34 cellular contexts compared by ENCODE assay signal in the genomic region with DNA sequence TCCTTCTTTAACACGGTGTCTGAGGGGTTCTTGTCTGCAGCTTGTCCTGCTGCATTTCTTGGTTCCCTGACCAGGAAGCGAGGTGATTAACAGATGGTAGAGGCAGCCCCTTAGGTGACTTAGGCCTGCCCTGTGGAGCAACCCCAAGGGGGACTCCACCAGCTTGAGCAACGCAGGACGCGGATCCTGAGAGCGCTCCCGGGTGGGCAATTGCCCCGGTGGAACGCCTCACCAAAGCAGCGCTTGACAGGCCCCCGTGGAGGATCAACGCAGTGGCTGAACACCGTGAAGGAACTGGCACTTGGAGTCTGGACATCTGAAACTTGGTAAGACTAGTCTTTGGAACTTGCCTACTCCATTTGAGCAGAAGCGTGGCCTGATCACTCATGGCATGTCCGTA.
"Had no signal": no experiment of that assay in that cellular context is flagged by ENCODE, and none has a peak within 500 bp of the region (broad histone marks: within the 10 kb centered on the region; RNA-seq: fewer than 3 reads in every experiment).

No MANE protein-coding gene starts in this region.

- DNase-seq: Karpas-422, Kasumi-1, MG63, MM.1S, MV-4-11, NCI-H1048, NCI-H1092, NCI-H1092 treated with DMSO at 0.1 percent for 48 hours, NCI-H1105, NCI-H1105 treated with DMSO at 0.1 percent for 48 hours, NCI-H1417, NCI-H1417 treated with DMSO at 0.1 percent for 48 hours, NCI-H1436, NCI-H1436 treated with DMSO at 0.1 percent for 48 hours, NCI-H146, NCI-H1694, NCI-H1694 treated with DMSO at 0.1 percent for 48 hours, NCI-H187, NCI-H187 treated with DMSO at 0.1 percent for 48 hours, NCI-H1930, NCI-H2029, NCI-H2029 treated with DMSO at 0.1 percent for 48 hours, NCI-H2081, NCI-H2081 treated with DMSO at 0.1 percent for 48 hours, NCI-H2107, NCI-H2171, NCI-H2171 treated with DMSO at 0.1 percent for 48 hours, NCI-H2227 treated with DMSO at 0.1 percent for 48 hours, NCI-H226, NCI-H345, NCI-H446, NCI-H446 treated with DMSO at 0.1 percent for 48 hours, NCI-H510A, NCI-H510A treated with DMSO at 0.1 percent for 48 hours had no signal

- H3K36me3 ChIP-seq: MG63 had no signal

- H3K27me3 ChIP-seq: MG63 had no signal

- H3K4me3 ChIP-seq: MG63 had no signal

- H3K9me3 ChIP-seq: MG63 had no signal
